ENCODE assay signal across 8 cellular contexts in the genomic region with DNA sequence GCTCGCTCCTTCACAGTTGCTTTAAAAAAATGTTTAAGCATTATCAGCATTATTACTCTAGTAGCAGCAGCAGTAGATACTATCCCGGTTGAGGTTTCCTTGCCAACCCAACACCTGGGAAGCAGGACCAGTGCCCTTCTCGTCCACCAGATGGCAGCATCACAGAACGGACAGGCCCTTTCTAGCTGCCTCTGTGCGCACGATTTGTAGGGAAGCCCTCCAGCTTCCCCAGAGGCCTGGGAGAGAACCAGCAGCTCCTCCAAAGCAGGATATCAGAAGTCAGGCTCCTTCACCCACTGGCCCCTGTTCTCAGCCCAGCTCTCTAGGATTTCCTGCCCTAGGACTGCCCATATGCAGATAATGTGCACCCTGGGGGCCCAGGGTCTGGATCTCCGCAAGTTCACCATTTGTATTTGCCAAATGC. TPM values are rescaled to one million over a fixed set of nuclear protein-coding genes. Genes with fewer than 3 reads are reported as not detected.
DNase-seq lines count a peak whose midpoint lies in the region; ATAC-seq and TF ChIP-seq lines count a peak whose summit lies in the region.

No MANE protein-coding gene starts in this region.

- H3K27ac ChIP-seq in DND-41 (ENCODE audit: low read length): no peak overlapping the region
- H3K27ac ChIP-seq in GM23248: no peak overlapping the region
- H3K27ac ChIP-seq in RWPE2 (ENCODE audit: poor library complexity, severe bottlenecking): no peak overlapping the region
- no peak overlapping the region for H3K27ac ChIP-seq in gastroesophageal sphincter
- no peak overlapping the region for H3K27ac ChIP-seq in thoracic aorta

- H3K36me3 ChIP-seq in DND-41 (ENCODE audit: insufficient read depth, low read length): no peaks in the 10 kb centered on the region
- no peaks in the 10 kb centered on the region for H3K36me3 ChIP-seq in GM23248 (ENCODE audit: low read depth)
- no peaks in the 10 kb centered on the region for H3K36me3 ChIP-seq in MG63
- no peaks in the 10 kb centered on the region for H3K36me3 ChIP-seq in RWPE2 (ENCODE audit: low read depth)
- no peaks in the 10 kb centered on the region for H3K36me3 ChIP-seq in gastroesophageal sphincter
- H3K36me3 ChIP-seq in thoracic aorta: no peaks in the 10 kb centered on the region

- no peaks in the 10 kb centered on the region for H3K9me2 ChIP-seq in GM23248 (ENCODE audit: insufficient read depth)

- H3K4me3 ChIP-seq in DND-41 (ENCODE audit: low read depth in 1 of 2, low read length in 2 of 2): no peak overlapping the region
- no peak overlapping the region for H3K4me3 ChIP-seq in GM23248
- no peak overlapping the region for H3K4me3 ChIP-seq in MG63
- no peak overlapping the region for H3K4me3 ChIP-seq in RWPE2 (ENCODE audit: severe bottlenecking)
- H3K4me3 ChIP-seq in gastroesophageal sphincter: no peak overlapping the region
- H3K4me3 ChIP-seq in thoracic aorta: no peak overlapping the region

- H3K9ac ChIP-seq in DND-41 (ENCODE audit: low read depth, low read length): no peak overlapping the region
- H3K9ac ChIP-seq in GM23248: no peak overlapping the region

- peak overlapping the region; percentile 57; the same call in 1 of the 2 replicates for H2AFZ ChIP-seq in DND-41 (ENCODE audit: low read depth, low read length)
- H2AFZ ChIP-seq in GM23248: no peak overlapping the region

- no peak for TF ChIP-seq POLR2A in gastroesophageal sphincter (IDR thresholded peaks at IDR 0.05)

- peaks cover 10% of the 10 kb centered on the region for H3K27me3 ChIP-seq in DND-41 (ENCODE audit: insufficient read depth, low read length, poor library complexity)
- H3K27me3 ChIP-seq in GM23248 (replicated peaks; ENCODE audit: insufficient read depth): no peaks in the 10 kb centered on the region
- H3K27me3 ChIP-seq in MG63: no peaks in the 10 kb centered on the region
- no peaks in the 10 kb centered on the region for H3K27me3 ChIP-seq in RWPE2 (ENCODE audit: insufficient read depth, poor library complexity, severe bottlenecking)
- peaks cover 17% of the 10 kb centered on the region for H3K27me3 ChIP-seq in gastroesophageal sphincter
- no peaks in the 10 kb centered on the region for H3K27me3 ChIP-seq in thoracic aorta (replicated peaks; ENCODE audit: insufficient read depth)

- WGBS in GM23248 (ENCODE audit: low coverage in 1 of 2, low lambda C conversion rate in 2 of 2, missing lambda C conversion rate in 2 of 2), 2 experiments: 16 to 17% methylated on average over 7 of the region's 7 CpGs
- 0 to 17% methylated on average over 2 of the region's 7 CpGs for WGBS in gastroesophageal sphincter (ENCODE audit: low coverage in 1 of 2), 2 donors

- TF ChIP-seq CTCF in DND-41 (IDR thresholded peaks at IDR 0.05; ENCODE audit: borderline replicate concordance, extremely low read depth, low read length, poor library complexity, severe bottlenecking): peak; percentile 95
- TF ChIP-seq CTCF in RWPE2 (IDR thresholded peaks at IDR 0.05; ENCODE audit: poor library complexity, severe bottlenecking): peak; percentile 93
- TF ChIP-seq CTCF in gastroesophageal sphincter (IDR thresholded peaks at IDR 0.05): peak; percentile 77 to 93 (median 89)
- peak in 1 of 3 donors; percentile 53 for TF ChIP-seq CTCF in omental fat pad (IDR thresholded peaks at IDR 0.05)
- TF ChIP-seq CTCF in thoracic aorta (IDR thresholded peaks at IDR 0.05): peak; percentile 87

- peaks cover 10% of the 10 kb centered on the region; the same call in 1 of the 2 replicates for H3F3A ChIP-seq in GM23248 (ENCODE audit: insufficient read depth)

- H3K4me2 ChIP-seq in DND-41 (ENCODE audit: insufficient read depth, low read length): no peak overlapping the region
- H3K4me2 ChIP-seq in GM23248 (ENCODE audit: unreplicated experiment): no peak overlapping the region

- in situ Hi-C loops in GM23248 (cut with MboI): no loop called here

- H3K79me2 ChIP-seq in DND-41 (ENCODE audit: insufficient read depth, low read length) (no peaks in the 10 kb centered on the region), GM23248 (ENCODE audit: insufficient read depth) (no peaks in the 10 kb centered on the region)

- TF ChIP-seq EP300 in gastroesophageal sphincter (IDR thresholded peaks at IDR 0.05): no peak

- H3K9me3 ChIP-seq in DND-41 (ENCODE audit: insufficient read depth, low read length, severe bottlenecking): no peaks in the 10 kb centered on the region
- no peaks in the 10 kb centered on the region for H3K9me3 ChIP-seq in GM23248 (ENCODE audit: low read depth)
- peaks cover 2% of the 10 kb centered on the region; the same call in 1 of the 2 replicates for H3K9me3 ChIP-seq in MG63
- no peaks in the 10 kb centered on the region for H3K9me3 ChIP-seq in RWPE2 (ENCODE audit: severe bottlenecking)
- H3K9me3 ChIP-seq in gastroesophageal sphincter: no peaks in the 10 kb centered on the region
- H3K9me3 ChIP-seq in thoracic aorta: no peaks in the 10 kb centered on the region

- H3K4me1 ChIP-seq in DND-41 (ENCODE audit: insufficient read depth, low read length) (peaks cover 3% of the 10 kb centered on the region; the same call in 1 of the 2 replicates), GM23248 (ENCODE audit: insufficient read depth) (peaks cover 6% of the 10 kb centered on the region), RWPE2 (ENCODE audit: insufficient read depth, poor library complexity, severe bottlenecking) (no peaks in the 10 kb centered on the region), gastroesophageal sphincter (peaks cover 0 to 4% (median 0%) of the 10 kb centered on the region in 3 donors), thoracic aorta (ENCODE audit: control insufficient read depth in 1 of 2, low read depth in 2 of 2) (no peaks in the 10 kb centered on the region)

- H4K20me1 ChIP-seq in DND-41 (ENCODE audit: insufficient read depth, low read length) (no peaks in the 10 kb centered on the region), GM23248 (ENCODE audit: insufficient read depth) (no peaks in the 10 kb centered on the region)

- DNase-seq in DND-41: peak; percentile 76
- peak; percentile 91 for DNase-seq in GM23248
- DNase-seq in MG63: peak; percentile 83
- DNase-seq in RWPE2 (ENCODE audit: low spot score): no peak
- peak; percentile 30 for DNase-seq in activated T-helper 9 cell treated with anti-CD3 and anti-CD28 coated beads, Interleukin-2, amount 50 U/mL, for 16 hours (ENCODE audit: low read depth)
- DNase-seq in omental fat pad (ENCODE audit: low spot score): peak; percentile 55
- peak; percentile 23 for DNase-seq in thoracic aorta (ENCODE audit: low spot score)

- peak; percentile 98 for ATAC-seq in DND-41 (ENCODE audit: insufficient read depth, low read depth)
- peak; percentile 94 for ATAC-seq in RWPE2 (ENCODE audit: low read depth)
- peak; percentile 84 for ATAC-seq in gastroesophageal sphincter
- peak; percentile 89 for ATAC-seq in omental fat pad (ENCODE audit: low FRiP score)
- no peak for ATAC-seq in thoracic aorta (ENCODE audit: insufficient number of reproducible peaks, low FRiP score, low read depth)

RNA-seq across cellular contexts. Expression of gene ESYT3, which starts 16.8 kb away (rescaled TPM):
- total RNA-seq in GM23248 (2014; rRNA removed; shearing (Covaris generic)): 0.63 and 1.3 TPM in 2 replicates
- polyA plus RNA-seq in GM23248 (2016; fragmentation: Nextera tagmentation; extraction: Ambion mirVana): 0.38 and 0.48 TPM in 2 replicates
- 0.23 and 0.89 TPM in 2 replicates for total RNA-seq in MG63 (2014; rRNA removed; shearing (Covaris generic); ENCODE audit: low replicate concordance)
- total RNA-seq in gastroesophageal sphincter (1 to 10 TPM in 3 of 4 donors, under 1 TPM in 1; 0.93 to 1.9 (median 1.4) TPM), omental fat pad (1 to 10 TPM in 2 of 4 donors, under 1 TPM in 1, not detected in 1; 0.75 to 2.3 (median 1.5) TPM), thoracic aorta (1 to 10 TPM; 1.9 to 7.1 TPM)
